ENCODE assay signal across 23 cellular contexts in the genomic region with DNA sequence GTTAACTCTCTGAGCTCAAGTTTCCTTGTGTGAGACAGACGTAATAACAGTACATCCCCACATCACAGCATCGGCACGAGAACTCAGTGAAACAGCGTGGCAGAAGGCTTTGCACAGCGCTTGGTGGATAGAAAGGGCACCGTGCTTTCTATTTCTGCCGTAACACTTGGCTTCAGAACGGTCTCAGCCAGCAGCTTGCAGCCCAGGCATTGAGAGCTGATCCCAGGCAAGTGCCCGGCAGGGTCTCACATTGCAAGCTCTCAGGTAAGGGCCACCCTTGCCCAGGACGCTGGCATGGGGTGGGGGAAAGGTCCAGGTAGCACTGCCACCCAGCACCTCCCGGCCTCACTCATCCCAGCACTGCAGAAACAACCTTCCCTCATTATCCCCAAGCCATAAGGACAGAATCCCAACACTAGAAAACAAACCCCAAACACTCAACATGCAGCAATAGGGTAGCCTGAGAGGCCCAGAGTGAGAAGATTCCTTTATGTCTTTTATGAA.
A peak's percentile ranks its signal among the peaks of the same experiment; 100 is the strongest.
DNase-seq lines count a peak whose midpoint lies in the region; ATAC-seq, FAIRE-seq and TF ChIP-seq lines count a peak whose summit lies in the region.
"Had no signal": no experiment of that assay in that cellular context is flagged by ENCODE, and none has a peak within 500 bp of the region (broad histone marks: within the 10 kb centered on the region; RNA-seq: fewer than 3 reads in every experiment).

No MANE protein-coding gene starts in this region.

- H3F3A ChIP-seq in neural progenitor cell (ENCODE audit: low read depth), result no peaks in the 10 kb centered on the region

- no peaks in the 10 kb centered on the region for H4K20me1 ChIP-seq in H9 (ENCODE audit: control insufficient read depth, insufficient read depth, insufficient read length)
- no peaks in the 10 kb centered on the region for H4K20me1 ChIP-seq in astrocyte (ENCODE audit: insufficient read depth, low read length)
- no peaks in the 10 kb centered on the region for H4K20me1 ChIP-seq in neural progenitor cell (ENCODE audit: low read depth)

- H2AK5ac ChIP-seq in H9 (ENCODE audit: insufficient read length, low read length), result no peak overlapping the region

- no peak overlapping the region for H3T11ph ChIP-seq in H9 (ENCODE audit: low read length)

- no peak overlapping the region for H2BK12ac ChIP-seq in H9 (ENCODE audit: insufficient read length, low read depth, low read length)

- H4K8ac ChIP-seq in H9 (replicated peaks; ENCODE audit: insufficient read length, low read depth, low read length), result no peak overlapping the region

- H3K18ac ChIP-seq in H9 (ENCODE audit: insufficient read length, low read depth, low read length), result no peak overlapping the region

- no peak overlapping the region for H3K14ac ChIP-seq in H9 (ENCODE audit: insufficient read depth, low read length)

- H3K9ac ChIP-seq in H9 (ENCODE audit: extremely low read depth, insufficient read length, low read length), result no peak overlapping the region
- H3K9ac ChIP-seq in astrocyte (ENCODE audit: low read length), result no peak overlapping the region
- no peak overlapping the region for H3K9ac ChIP-seq in neural progenitor cell

- H3K27me3 Mint-ChIP-seq in H9 (ENCODE audit: low read depth), result peaks cover 7% of the 10 kb centered on the region
- peaks cover 10% of the 10 kb centered on the region for H3K27me3 Mint-ChIP-seq in astrocyte (ENCODE audit: low read depth, unreplicated experiment)
- H3K27me3 Mint-ChIP-seq in neural progenitor cell (ENCODE audit: insufficient read depth, low read depth), result peaks cover 13% of the 10 kb centered on the region
- H3K27me3 Mint-ChIP-seq: CD4-positive, alpha-beta T cell had no signal

- no peaks in the 10 kb centered on the region for H3K9me3 ChIP-seq in H9 (ENCODE audit: control insufficient read depth, low read depth, low read length)
- no peaks in the 10 kb centered on the region for H3K9me3 ChIP-seq in astrocyte (ENCODE audit: insufficient read depth, low read depth, low read length)
- no peaks in the 10 kb centered on the region for H3K9me3 ChIP-seq in neural progenitor cell (ENCODE audit: low read depth)
- H3K9me3 ChIP-seq: A549, Caco-2 had no signal

- H3K4ac ChIP-seq in H9 (ENCODE audit: low read depth, low read length), result no peak overlapping the region

- H3K9me3 Mint-ChIP-seq in H9 (no peaks in the 10 kb centered on the region), astrocyte (ENCODE audit: unreplicated experiment) (peaks cover 8% of the 10 kb centered on the region), neural progenitor cell (no peaks in the 10 kb centered on the region)
- H3K9me3 Mint-ChIP-seq: CD4-positive, alpha-beta T cell; HFFc6 had no signal

- no peak overlapping the region for H3K56ac ChIP-seq in H9 (ENCODE audit: insufficient read length, low read depth, low read length)

- H2BK120ac ChIP-seq in H9 (ENCODE audit: low read depth, low read length, poor library complexity, severe bottlenecking), result no peak overlapping the region

- H3K27ac ChIP-seq in H9 (ENCODE audit: insufficient read length, low read depth, low read length), result no peak overlapping the region
- no peak overlapping the region for H3K27ac ChIP-seq in astrocyte (ENCODE audit: low read depth, low read length)
- no peak overlapping the region for H3K27ac ChIP-seq in neural progenitor cell
- H3K27ac ChIP-seq: 22Rv1, C4-2B, HL-60 had no signal

- H3K27ac Mint-ChIP-seq in H9 (no peak overlapping the region), astrocyte (ENCODE audit: unreplicated experiment) (peak overlapping the region; percentile 66), neural progenitor cell (peak overlapping the region; percentile 4)
- H3K27ac Mint-ChIP-seq: CD4-positive, alpha-beta T cell; GM23338; HFFc6 had no signal

- H3K4me1 ChIP-seq in H9 (ENCODE audit: insufficient read depth, low read length) (peaks cover 2% of the 10 kb centered on the region; the same call in 1 of the 2 replicates), astrocyte (ENCODE audit: insufficient read depth, low read length) (peaks cover 35% of the 10 kb centered on the region), neural progenitor cell (no peaks in the 10 kb centered on the region)
- H3K4me1 ChIP-seq: Caco-2 had no signal

- H4K5ac ChIP-seq in H9 (ENCODE audit: insufficient read length, low read depth, low read length), result no peak overlapping the region

- no peak overlapping the region for H2BK15ac ChIP-seq in H9 (ENCODE audit: low read depth, low read length)

- H3K36me3 Mint-ChIP-seq in H9 (ENCODE audit: insufficient read depth in 1 of 3, low read depth in 3 of 3) (peaks cover 0 to 8% (median 0%) of the 10 kb centered on the region in 3 experiments; a peak in 3 of 7 replicates), astrocyte (ENCODE audit: low read depth, unreplicated experiment) (peaks cover 3% of the 10 kb centered on the region), neural progenitor cell (no peaks in the 10 kb centered on the region)

- no peaks in the 10 kb centered on the region for H3K79me1 ChIP-seq in H9 (ENCODE audit: insufficient read depth, low read depth, low read length, poor library complexity, severe bottlenecking)

- H3K4me1 Mint-ChIP-seq in H9 (peaks cover 16 to 24% of the 10 kb centered on the region in 2 experiments), astrocyte (ENCODE audit: low read depth, unreplicated experiment) (peaks cover 41% of the 10 kb centered on the region), neural progenitor cell (peaks cover 21% of the 10 kb centered on the region)

- no peaks in the 10 kb centered on the region for H3K23me2 ChIP-seq in H9 (ENCODE audit: insufficient read length, low read depth, low read length, poor library complexity, severe bottlenecking)

- H4K91ac ChIP-seq in H9 (ENCODE audit: insufficient read length, low read depth, low read length), result no peak overlapping the region

- no peak for FAIRE-seq in astrocyte (lab: Jason Lieb, UNC)
- FAIRE-seq: A549, D721Med, GM12892, GM18507, H54 had no signal

- H3K27me3 ChIP-seq in H9 (ENCODE audit: insufficient read depth, low read length) (no peaks in the 10 kb centered on the region), astrocyte (ENCODE audit: insufficient read depth, low read length) (no peaks in the 10 kb centered on the region), neural progenitor cell (no peaks in the 10 kb centered on the region)

- H2AFZ ChIP-seq in H9 (ENCODE audit: low read length) (no peak overlapping the region), astrocyte (ENCODE audit: low read depth, low read length) (no peak overlapping the region), neural progenitor cell (replicated peaks) (no peak overlapping the region)
- H2AFZ ChIP-seq: GM23338 had no signal

- DNase-seq in H9 (peak; percentile 17), astrocyte (ENCODE audit: low read depth) (no peak), iPS-NIHi7 (ENCODE audit: extremely low spot score) (peak; percentile 2), neural progenitor cell (ENCODE audit: low spot score) (no peak), SIG-M5 (lab: John Stamatoyannopoulos, UW) (no peak), NCI-H69 (lab: John Stamatoyannopoulos, UW) (no peak)
- no peak for DNase-seq in activated naive CD4-positive, alpha-beta T cell (lab: John Stamatoyannopoulos, UW)
- DNase-seq: AML-193; Caco-2; CD4-positive, alpha-beta T cell; GDM1; HFFc6 had no signal

- no peak for TF ChIP-seq CTCF in H9 (conservative IDR thresholded peaks at IDR 0.05)
- TF ChIP-seq CTCF in astrocyte (IDR thresholded peaks at IDR 0.05; ENCODE audit: insufficient read depth, low read depth, low read length), result no peak
- TF ChIP-seq CTCF in neural progenitor cell (IDR thresholded peaks at IDR 0.05), result no peak

- no peak overlapping the region for H2BK20ac ChIP-seq in H9 (ENCODE audit: low read depth, low read length, poor library complexity, severe bottlenecking)

- H3K23ac ChIP-seq in H9 (ENCODE audit: insufficient read length, low read depth, low read length), result no peak overlapping the region

- H3K36me3 ChIP-seq in astrocyte (ENCODE audit: insufficient read depth, low read length), result no peaks in the 10 kb centered on the region
- no peaks in the 10 kb centered on the region for H3K36me3 ChIP-seq in neural progenitor cell

- no peak overlapping the region for H3K4me3 ChIP-seq in astrocyte (ENCODE audit: insufficient read depth, low read depth, low read length)
- no peak overlapping the region for H3K4me3 ChIP-seq in neural progenitor cell
- H3K4me3 ChIP-seq: A549, GM23338 had no signal

- WGBS in H9 (ENCODE audit: extremely low coverage, insufficient read length, low lambda C conversion rate), result no CpG with 5 or more reads among the region's 11 CpGs

- H3K4me3 Mint-ChIP-seq in H9, result no peak overlapping the region
- H3K4me3 Mint-ChIP-seq in astrocyte (ENCODE audit: unreplicated experiment), result no peak overlapping the region
- no peak overlapping the region for H3K4me3 Mint-ChIP-seq in neural progenitor cell
- H3K4me3 Mint-ChIP-seq: CD4-positive, alpha-beta T cell; GM23338; HFFc6 had no signal

- no peak overlapping the region for H3K4me2 ChIP-seq in H9 (ENCODE audit: insufficient read depth, insufficient read length, low read length)
- no peak overlapping the region for H3K4me2 ChIP-seq in astrocyte (ENCODE audit: low read length)
- H3K4me2 ChIP-seq in neural progenitor cell, result no peak overlapping the region
- H3K4me2 ChIP-seq: A549, GM23338 had no signal

- no peak overlapping the region for H2BK5ac ChIP-seq in H9 (ENCODE audit: insufficient read length, low read length)

- ATAC-seq in GM21737 (IDR thresholded peaks at IDR 0.05; ENCODE audit: unreplicated experiment), result no peak
- ATAC-seq: A549, GM23338, HCT116 had no signal

- no peaks in the 10 kb centered on the region for H3K79me2 ChIP-seq in H9 (ENCODE audit: insufficient read depth, low read length)
- H3K79me2 ChIP-seq in astrocyte (ENCODE audit: insufficient read depth, low read length), result no peaks in the 10 kb centered on the region
- H3K79me2 ChIP-seq in neural progenitor cell (ENCODE audit: low read depth), result no peaks in the 10 kb centered on the region

Comparison
In these comparisons a context has a peak if more than half of its experiments do, and no peak if none do; other contexts are left out.
1. DNase-seq: peak in H9 (single experiment) and iPS-NIHi7 (single experiment); none in astrocyte (single experiment), neural progenitor cell (single experiment), SIG-M5 (single experiment), NCI-H69 (single experiment) and activated naive CD4-positive, alpha-beta T cell (0 of 4).
2. H3K27ac Mint-ChIP-seq: peak in astrocyte (single experiment) and neural progenitor cell (single experiment); none in H9 (0 of 3).